Comparison of ENCODE assay signal across 8 cellular contexts in the genomic region with DNA sequence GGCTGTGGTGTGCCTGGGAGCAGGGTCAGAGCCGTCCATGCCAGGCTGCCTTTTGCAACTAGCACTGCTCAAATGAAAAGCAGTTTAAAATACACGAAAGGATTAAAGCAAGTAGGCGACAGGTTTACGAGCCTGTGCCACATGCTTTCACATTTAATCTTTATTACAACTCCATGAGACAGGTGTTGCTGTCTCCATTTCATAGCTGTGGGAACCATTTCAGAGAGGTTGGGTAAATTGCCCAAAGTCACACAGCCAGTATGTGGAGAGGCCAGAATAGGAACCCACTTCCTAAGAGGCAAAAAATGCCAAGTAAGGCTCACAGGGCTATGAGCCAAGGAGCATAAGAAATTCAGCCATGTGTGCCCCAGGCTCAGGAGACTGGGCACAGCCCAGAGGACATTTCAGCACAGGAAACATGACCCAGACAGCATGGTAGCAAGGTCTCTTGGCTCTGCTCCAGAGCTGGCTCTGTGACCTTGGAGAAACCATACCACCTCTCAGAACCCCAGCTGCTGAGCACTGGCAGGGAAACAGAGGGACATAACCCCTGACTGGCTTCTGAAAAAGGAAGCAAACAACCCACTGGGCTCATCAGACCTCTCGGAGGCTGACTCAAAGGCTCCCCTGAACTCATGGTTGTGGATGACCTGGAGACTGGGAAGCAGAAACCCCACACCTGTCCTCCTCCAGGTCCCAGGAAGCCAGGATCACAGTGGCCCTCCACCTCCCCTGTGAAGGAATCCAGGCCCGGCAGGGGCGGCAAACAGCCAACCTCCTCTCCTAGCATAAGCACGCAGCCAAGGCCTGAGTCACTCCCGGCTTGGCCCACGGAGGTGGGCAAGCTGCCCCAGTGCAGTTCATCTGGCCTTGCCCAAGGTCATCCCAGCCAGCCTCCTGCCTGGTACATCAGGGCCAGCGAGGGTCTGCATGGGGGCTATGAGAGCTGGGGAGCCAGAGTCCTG. TPM values are rescaled to one million over a fixed set of nuclear protein-coding genes. Genes with fewer than 3 reads are reported as not detected.
A peak's percentile ranks its signal among the peaks of the same experiment; 100 is the strongest.
DNase-seq lines count a peak whose midpoint lies in the region; ATAC-seq and TF ChIP-seq lines count a peak whose summit lies in the region.

No MANE protein-coding gene starts in this region.

- H3K27ac ChIP-seq in angular gyrus (ENCODE audit: low read depth, low read length) (peak overlapping the region; percentile 79), heart left ventricle (peak overlapping the region; percentile 92 to 100 (median 97)), sigmoid colon (peak overlapping the region; percentile 97 to 100 (median 98))

- no peaks in the 10 kb centered on the region for H3K9me3 ChIP-seq in heart left ventricle
- H3K9me3 ChIP-seq in sigmoid colon: no peaks in the 10 kb centered on the region

- no peaks in the 10 kb centered on the region for H3K36me3 Mint-ChIP-seq in stimulated activated naive B cell treated with anti-CD40 and anti-IgM and Interleukin-4, amounts not matched to agents 10 μg/mL and 1 μg/mL and 100 μg/mL, for 72 hours

- in situ Hi-C loops in G401 (cut with HindIII; ENCODE audit: low sequenced_read_pairs): no loop called here

- WGBS in heart left ventricle, 4 donors: 51 to 60% (median 55%) methylated on average over 9 to 11 of the region's 11 CpGs
- 58 to 67% methylated on average over 11 of the region's 11 CpGs for WGBS in sigmoid colon, 2 donors

- H3K4me1 ChIP-seq in heart left ventricle (peaks cover 6 to 73% (median 67%) of the 10 kb centered on the region in 12 donors), sigmoid colon (peaks cover 0 to 83% (median 79%) of the 10 kb centered on the region in 4 donors)

- H3K27me3 Mint-ChIP-seq in stimulated activated naive B cell treated with anti-CD40 and anti-IgM and Interleukin-4, amounts not matched to agents 10 μg/mL and 1 μg/mL and 100 μg/mL, for 72 hours: peaks cover 26 to 30% of the 10 kb centered on the region in 2 donors

- ATAC-seq in heart left ventricle (peak; percentile 43 to 67 (median 65)), HG03280 (IDR thresholded peaks at IDR 0.05; ENCODE audit: unreplicated experiment) (no peak)
- no peak for ATAC-seq in stimulated activated naive B cell treated with anti-CD40 and anti-IgM and Interleukin-4, amounts not matched to agents 10 μg/mL and 1 μg/mL and 100 μg/mL, for 72 hours (replicated peaks)

- DNase-seq in G401 (ENCODE audit: low spot score) (peak; percentile 79), heart left ventricle (peak; percentile 86 to 94 (median 93)), sigmoid colon (peak; percentile 97), activated gamma-delta T cell treated with Interleukin-2 at 50 U/mL for 16 hours (no peak), NCI-H146 treated with DMSO at 0.1 percent for 48 hours (lab: John Stamatoyannopoulos, UW; ENCODE audit: unreplicated experiment) (no peak)
- DNase-seq in stimulated activated naive B cell treated with anti-CD40 and anti-IgM and Interleukin-4, amounts not matched to agents 10 μg/mL and 1 μg/mL and 100 μg/mL, for 72 hours: no peak

- H3K4me3 ChIP-seq in heart left ventricle: no peak overlapping the region
- no peak overlapping the region for H3K4me3 ChIP-seq in sigmoid colon

- no peaks in the 10 kb centered on the region for H3K9me3 Mint-ChIP-seq in stimulated activated naive B cell treated with anti-CD40 and anti-IgM and Interleukin-4, amounts not matched to agents 10 μg/mL and 1 μg/mL and 100 μg/mL, for 72 hours

- intact Hi-C loops in heart left ventricle (cut with DNase I): loop anchor here (2.0 to 5.0 kb wide), 12 partner anchors 15 to 105 kb away; a partner anchor contains a TSS
- intact Hi-C loops in sigmoid colon (cut with DNase I): loop anchor here (2.0 kb wide), 1 partner anchor 31 kb away; no protein-coding TSS in a partner anchor

- H3K36me3 ChIP-seq in heart left ventricle (peaks cover 0 to 6% (median 3%) of the 10 kb centered on the region in 9 donors), sigmoid colon (peaks cover 0 to 4% (median 3%) of the 10 kb centered on the region in 4 donors)

- TF ChIP-seq CTCF in heart left ventricle (IDR thresholded peaks at IDR 0.05) (no peak), sigmoid colon (IDR thresholded peaks at IDR 0.05) (no peak)

- H3K27ac Mint-ChIP-seq in stimulated activated naive B cell treated with anti-CD40 and anti-IgM and Interleukin-4, amounts not matched to agents 10 μg/mL and 1 μg/mL and 100 μg/mL, for 72 hours: no peak overlapping the region

- peaks cover 4 to 10% of the 10 kb centered on the region in 2 donors for H3K4me1 Mint-ChIP-seq in stimulated activated naive B cell treated with anti-CD40 and anti-IgM and Interleukin-4, amounts not matched to agents 10 μg/mL and 1 μg/mL and 100 μg/mL, for 72 hours

- H3K27me3 ChIP-seq in heart left ventricle (no peaks in the 10 kb centered on the region), sigmoid colon (no peaks in the 10 kb centered on the region)

- peak in 3 of 4 donors; percentile 49 to 78 (median 51) for TF ChIP-seq EP300 in sigmoid colon (IDR thresholded peaks at IDR 0.05)

- H3K4me3 Mint-ChIP-seq in stimulated activated naive B cell treated with anti-CD40 and anti-IgM and Interleukin-4, amounts not matched to agents 10 μg/mL and 1 μg/mL and 100 μg/mL, for 72 hours: no peak overlapping the region

- TF ChIP-seq POLR2A in heart left ventricle (IDR thresholded peaks at IDR 0.05): no peak
- TF ChIP-seq POLR2A in sigmoid colon (IDR thresholded peaks at IDR 0.05): no peak

RNA-seq across cellular contexts. Expression of a gene that starts 40.3 kb away (rescaled TPM):
- total RNA-seq in G401 (2014; rRNA removed; shearing (Covaris generic)): 39.2 and 60.7 TPM in 2 replicates
- total RNA-seq in heart left ventricle (10 to 100 TPM; 44.6 to 99.3 (median 71.8) TPM), sigmoid colon (10 to 100 TPM in 3 of 4 donors, 1 to 10 TPM in 1; 9.5 to 15.1 (median 13.3) TPM)
- polyA plus RNA-seq in heart left ventricle (100 to 1,000 TPM in 1 of 2 donors, 10 to 100 TPM in 1; 23.9 to 207 TPM), sigmoid colon (10 to 100 TPM; 16.6 to 43.9 (median 17.4) TPM)

Comparison
In these comparisons a context has a peak if more than half of its experiments do, and no peak if none do; other contexts are left out.
1. DNase-seq: peak in G401 (single experiment), heart left ventricle (5 of 5) and sigmoid colon (single experiment); none in stimulated activated naive B cell treated with anti-CD40 and anti-IgM and Interleukin-4, amounts not matched to agents 10 μg/mL and 1 μg/mL and 100 μg/mL, for 72 hours (single experiment), activated gamma-delta T cell treated with Interleukin-2 at 50 U/mL for 16 hours (single experiment) and NCI-H146 treated with DMSO at 0.1 percent for 48 hours (single experiment).
2. ATAC-seq: peak in heart left ventricle (4 of 4); none in stimulated activated naive B cell treated with anti-CD40 and anti-IgM and Interleukin-4, amounts not matched to agents 10 μg/mL and 1 μg/mL and 100 μg/mL, for 72 hours (0 of 2) and HG03280 (single experiment).
3. Peak in every context shown above with its lines, with median percentiles within 50 percentile points of each other: H3K27ac ChIP-seq.